Comparison of ENCODE assay signal across 22 cellular contexts in genomic region chr2:83900859-83901258, GRCh38.
DNase-seq lines count a peak whose midpoint lies in the region; ATAC-seq and TF ChIP-seq lines count a peak whose summit lies in the region.
"Had no signal": no experiment of that assay in that cellular context is flagged by ENCODE, and none has a peak within 500 bp of the region (broad histone marks: within the 10 kb centered on the region; RNA-seq: fewer than 3 reads in every experiment).

No MANE protein-coding gene starts in this region.

- no peak overlapping the region for H3K4me3 ChIP-seq in fibroblast of pulmonary artery (replicated peaks; ENCODE audit: low read depth, low read length)
- H3K4me3 ChIP-seq: esophagus squamous epithelium, K562, transverse colon had no signal

- H3K4me3 Mint-ChIP-seq in activated CD4-positive, alpha-beta T cell treated with anti-CD3 and anti-CD28 coated beads for 36 hours = no peak overlapping the region
- H3K4me3 Mint-ChIP-seq: nephron; stimulated activated naive CD8-positive, alpha-beta T cell treated with anti-CD3 and anti-CD28 coated beads, Interleukin-15, amount 100 ng/mL, for 72 hours; T-cell had no signal

- DNase-seq in DMS53 (lab: John Stamatoyannopoulos, UW) (peak; percentile 22), DMS53 treated with DMSO at 0.1 percent for 48 hours (lab: John Stamatoyannopoulos, UW; ENCODE audit: unreplicated experiment) (no peak), SK-N-DZ (ENCODE audit: low spot score) (peak; percentile 3), fibroblast of pulmonary artery (ENCODE audit: low read depth) (peak; percentile 2), anterior cingulate cortex (lab: John Stamatoyannopoulos, UW) (no peak)
- no peak for DNase-seq in activated CD8-positive, alpha-beta memory T cell treated with anti-CD3 and anti-CD28 coated beads for 24 hours
- no peak for DNase-seq in activated CD4-positive, alpha-beta T cell treated with anti-CD3 and anti-CD28 coated beads for 36 hours
- DNase-seq: activated CD4-positive, alpha-beta T cell treated with anti-CD3 and anti-CD28 coated beads, Interleukin-2, amount 50 U/mL, for 1 hour; activated CD8-positive, alpha-beta memory T cell treated with anti-CD3 and anti-CD28 coated beads, Interleukin-2, amount 50 U/mL, for 48 hours; activated effector memory CD4-positive, alpha-beta T cell treated with Interleukin-2 at 50 U/mL for 16 hours; effector CD8-positive, alpha-beta T cell; esophagus squamous epithelium; NCI-H2029 treated with DMSO at 0.1 percent for 48 hours; NCI-H446; small intestine; stimulated activated CD4-positive, alpha-beta T cell treated with anti-CD3 and anti-CD28 coated beads, Interleukin-4, amount 100 ng/mL, for 1 hour; stimulated activated naive CD8-positive, alpha-beta T cell treated with anti-CD3 and anti-CD28 coated beads, Interleukin-15, amount 100 ng/mL, for 72 hours; T-cell; transverse colon had no signal

- TF ChIP-seq CTCF in fibroblast of pulmonary artery (IDR thresholded peaks at IDR 0.05; ENCODE audit: low read length, missing control alignments) = no peak

- intact Hi-C loops in activated CD4-positive, alpha-beta T cell treated with anti-CD3 and anti-CD28 coated beads for 36 hours (cut with DNase I, micrococcal nuclease) = no loop called here

- H3K27ac Mint-ChIP-seq in activated CD4-positive, alpha-beta T cell treated with anti-CD3 and anti-CD28 coated beads for 36 hours = no peak overlapping the region
- H3K27ac Mint-ChIP-seq: nephron; stimulated activated naive CD8-positive, alpha-beta T cell treated with anti-CD3 and anti-CD28 coated beads, Interleukin-15, amount 100 ng/mL, for 72 hours; T-cell had no signal

- CTCF ChIA-PET in activated CD4-positive, alpha-beta T cell treated with anti-CD3 and anti-CD28 coated beads for 36 hours (lab: Charles Lee) = no interaction called here

- no peaks in the 10 kb centered on the region for H3K27me3 Mint-ChIP-seq in activated CD4-positive, alpha-beta T cell treated with anti-CD3 and anti-CD28 coated beads for 36 hours
- H3K27me3 Mint-ChIP-seq: stimulated activated naive CD8-positive, alpha-beta T cell treated with anti-CD3 and anti-CD28 coated beads, Interleukin-15, amount 100 ng/mL, for 72 hours had no signal

- no peaks in the 10 kb centered on the region for H3K9me3 Mint-ChIP-seq in activated CD4-positive, alpha-beta T cell treated with anti-CD3 and anti-CD28 coated beads for 36 hours (ENCODE audit: low read depth)
- H3K9me3 Mint-ChIP-seq: nephron; stimulated activated naive CD8-positive, alpha-beta T cell treated with anti-CD3 and anti-CD28 coated beads, Interleukin-15, amount 100 ng/mL, for 72 hours; T-cell had no signal

- POLR2A ChIA-PET in activated CD4-positive, alpha-beta T cell treated with anti-CD3 and anti-CD28 coated beads for 36 hours (lab: Charles Lee) = no interaction called here

- no peak for ATAC-seq in GM19452 (IDR thresholded peaks at IDR 0.05; ENCODE audit: unreplicated experiment)
- no peak for ATAC-seq in activated CD4-positive, alpha-beta T cell treated with anti-CD3 and anti-CD28 coated beads for 36 hours
- ATAC-seq: stimulated activated naive CD8-positive, alpha-beta T cell treated with anti-CD3 and anti-CD28 coated beads, Interleukin-15, amount 100 ng/mL, for 72 hours; T-cell had no signal

- no peaks in the 10 kb centered on the region for H3K36me3 Mint-ChIP-seq in activated CD4-positive, alpha-beta T cell treated with anti-CD3 and anti-CD28 coated beads for 36 hours (ENCODE audit: low read depth)
- H3K36me3 Mint-ChIP-seq: T-cell had no signal

- no peaks in the 10 kb centered on the region for H3K4me1 Mint-ChIP-seq in activated CD4-positive, alpha-beta T cell treated with anti-CD3 and anti-CD28 coated beads for 36 hours
- H3K4me1 Mint-ChIP-seq: nephron; stimulated activated naive CD8-positive, alpha-beta T cell treated with anti-CD3 and anti-CD28 coated beads, Interleukin-15, amount 100 ng/mL, for 72 hours; T-cell had no signal

Comparison
In these comparisons a context has a peak if more than half of its experiments do, and no peak if none do; other contexts are left out.
1. DNase-seq: peak in DMS53 (single experiment), SK-N-DZ (single experiment) and fibroblast of pulmonary artery (single experiment); none in DMS53 treated with DMSO at 0.1 percent for 48 hours (single experiment), activated CD8-positive, alpha-beta memory T cell treated with anti-CD3 and anti-CD28 coated beads for 24 hours (single experiment), anterior cingulate cortex (0 of 58) and activated CD4-positive, alpha-beta T cell treated with anti-CD3 and anti-CD28 coated beads for 36 hours (single experiment).